Comparison of ENCODE assay signal across 30 cellular contexts in the genomic region with DNA sequence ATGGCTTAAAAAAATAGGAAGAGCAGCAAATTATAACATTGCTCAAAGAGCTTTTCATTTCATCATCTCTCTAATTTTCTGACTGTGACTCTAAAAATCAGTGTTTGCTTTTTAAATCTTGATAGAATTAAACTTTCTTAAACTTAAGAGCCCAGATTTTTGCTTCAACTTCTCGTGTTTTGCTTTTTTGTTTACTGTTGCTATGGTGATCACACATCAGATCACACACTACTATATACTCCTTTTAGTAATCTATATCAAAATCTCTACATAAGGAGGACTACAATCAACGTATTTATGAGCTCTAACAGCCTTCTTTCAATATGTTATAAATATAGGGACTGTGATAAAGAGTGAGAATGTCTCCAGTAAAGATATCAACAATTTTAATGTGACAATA.
"Had no signal": no experiment of that assay in that cellular context is flagged by ENCODE, and none has a peak within 500 bp of the region (broad histone marks: within the 10 kb centered on the region; RNA-seq: fewer than 3 reads in every experiment).

No MANE protein-coding gene starts in this region.

- H3K4me1 ChIP-seq: esophagus squamous epithelium, gastroesophageal sphincter, sigmoid colon, vagina had no signal

- H3K4me3 Mint-ChIP-seq: activated CD4-positive, alpha-beta T cell treated with anti-CD3 and anti-CD28 coated beads, Interleukin-2, amount 10 ng/mL, durations not matched to agents 24 days and 14 days; activated CD8-positive, alpha-beta memory T cell treated with anti-CD3 and anti-CD28 coated beads, Interleukin-2, amount 10 ng/mL, durations not matched to agents 7 days and 5 days; activated CD8-positive, alpha-beta T cell treated with anti-CD3 and anti-CD28 coated beads for 36 hours; activated naive CD8-positive, alpha-beta T cell treated with anti-CD3 and anti-CD28 coated beads, Interleukin-2, amount 50 U/mL, for 24 hours; brain; memory B cell; stimulated activated naive B cell treated with anti-CD40 and anti-IgM and Interleukin-4, amounts not matched to agents 10 μg/mL and 1 μg/mL and 100 μg/mL, for 72 hours; T-helper 2 cell treated with Interferon-gamma antibody and Interleukin-4, amounts not matched to agents 5 μg/mL and 100 μg/mL, for 36 hours; type B pancreatic cell had no signal

- H3K4me2 ChIP-seq: smooth muscle cell had no signal

- H3K4me1 Mint-ChIP-seq: activated CD4-positive, alpha-beta T cell treated with anti-CD3 and anti-CD28 coated beads, Interleukin-2, amount 10 ng/mL, durations not matched to agents 24 days and 14 days; activated CD8-positive, alpha-beta memory T cell treated with anti-CD3 and anti-CD28 coated beads, Interleukin-2, amount 10 ng/mL, durations not matched to agents 7 days and 5 days; activated naive CD8-positive, alpha-beta T cell treated with anti-CD3 and anti-CD28 coated beads, Interleukin-2, amount 50 U/mL, for 24 hours; brain; memory B cell; stimulated activated naive B cell treated with anti-CD40 and anti-IgM and Interleukin-4, amounts not matched to agents 10 μg/mL and 1 μg/mL and 100 μg/mL, for 72 hours had no signal

- H3K9me3 ChIP-seq: esophagus squamous epithelium, gastroesophageal sphincter, mucosa of descending colon, sigmoid colon, thoracic aorta, vagina had no signal

- DNase-seq: activated CD4-positive, alpha-beta T cell treated with anti-CD3 and anti-CD28 coated beads, Interleukin-2, amount 10 ng/mL, durations not matched to agents 24 days and 14 days; activated CD8-positive, alpha-beta memory T cell treated with anti-CD3 and anti-CD28 coated beads, Interleukin-2, amount 10 ng/mL, durations not matched to agents 7 days and 5 days; activated CD8-positive, alpha-beta T cell treated with anti-CD3 and anti-CD28 coated beads for 36 hours; activated effector memory CD4-positive, alpha-beta T cell treated with anti-CD3 and anti-CD28 coated beads, Interleukin-2, amount 50 U/mL, for 16 hours; activated naive CD4-positive, alpha-beta T cell treated with anti-CD3 and anti-CD28 coated beads, Interleukin-2, amount 50 U/mL, for 16 hours; activated naive CD8-positive, alpha-beta T cell treated with anti-CD3 and anti-CD28 coated beads, Interleukin-2, amount 50 U/mL, for 24 hours; activated T-cell treated with anti-CD3 and anti-CD28 coated beads for 4 hours; anterior cingulate cortex; caudate nucleus; dorsolateral prefrontal cortex; esophagus squamous epithelium; head of caudate nucleus; hypothalamus; mucosa of descending colon; sigmoid colon; stimulated activated CD4-positive, alpha-beta T cell treated with anti-CD3 and anti-CD28 coated beads, Interleukin-2, amount 100 ng/mL, for 48 hours; stimulated activated CD8-positive, alpha-beta memory T cell treated with anti-CD3 and anti-CD28 coated beads, Interleukin-4, amount 100 ng/mL, for 48 hours; stimulated activated naive B cell treated with anti-CD40 and anti-IgM and Interleukin-4, amounts not matched to agents 10 μg/mL and 1 μg/mL and 100 μg/mL, for 72 hours had no signal

- H3K27ac Mint-ChIP-seq: activated CD4-positive, alpha-beta T cell treated with anti-CD3 and anti-CD28 coated beads, Interleukin-2, amount 10 ng/mL, durations not matched to agents 24 days and 14 days; activated CD8-positive, alpha-beta memory T cell treated with anti-CD3 and anti-CD28 coated beads, Interleukin-2, amount 10 ng/mL, durations not matched to agents 7 days and 5 days; activated CD8-positive, alpha-beta T cell treated with anti-CD3 and anti-CD28 coated beads for 36 hours; activated naive CD8-positive, alpha-beta T cell treated with anti-CD3 and anti-CD28 coated beads, Interleukin-2, amount 50 U/mL, for 24 hours; brain; memory B cell; stimulated activated naive B cell treated with anti-CD40 and anti-IgM and Interleukin-4, amounts not matched to agents 10 μg/mL and 1 μg/mL and 100 μg/mL, for 72 hours; T-helper 2 cell treated with Interferon-gamma antibody and Interleukin-4, amounts not matched to agents 5 μg/mL and 100 μg/mL, for 36 hours; type B pancreatic cell had no signal

- H3K9me3 Mint-ChIP-seq: activated CD4-positive, alpha-beta T cell treated with anti-CD3 and anti-CD28 coated beads, Interleukin-2, amount 10 ng/mL, durations not matched to agents 24 days and 14 days; brain; T-helper 2 cell treated with Interferon-gamma antibody and Interleukin-4, amounts not matched to agents 5 μg/mL and 100 μg/mL, for 36 hours; type B pancreatic cell had no signal

- H3K27me3 ChIP-seq: dorsolateral prefrontal cortex, esophagus squamous epithelium, gastroesophageal sphincter, sigmoid colon, vagina had no signal

- H3K4me3 ChIP-seq: dorsolateral prefrontal cortex, esophagus squamous epithelium, gastroesophageal sphincter, mucosa of descending colon, sigmoid colon, smooth muscle cell, thoracic aorta, vagina had no signal

- H3K27ac ChIP-seq: dorsolateral prefrontal cortex, esophagus squamous epithelium, gastroesophageal sphincter, sigmoid colon, thoracic aorta, vagina, VCaP had no signal

- FAIRE-seq: colon, islet of Langerhans had no signal

- ATAC-seq: activated CD4-positive, CD25-positive, alpha-beta regulatory T cell treated with anti-CD3 and anti-CD28 coated beads, Interleukin-2, amount 50 U/mL, for 24 hours; activated CD8-positive, alpha-beta memory T cell treated with anti-CD3 and anti-CD28 coated beads, Interleukin-2, amount 10 ng/mL, durations not matched to agents 7 days and 5 days; activated CD8-positive, alpha-beta T cell treated with anti-CD3 and anti-CD28 coated beads for 36 hours; activated naive CD8-positive, alpha-beta T cell treated with anti-CD3 and anti-CD28 coated beads, Interleukin-2, amount 50 U/mL, for 24 hours; gastroesophageal sphincter; mucosa of descending colon; stimulated activated naive B cell treated with anti-CD40 and anti-IgM and Interleukin-4, amounts not matched to agents 10 μg/mL and 1 μg/mL and 100 μg/mL, for 72 hours had no signal

- H3K36me3 ChIP-seq: esophagus squamous epithelium, gastroesophageal sphincter, sigmoid colon, thoracic aorta, vagina had no signal

- H3K27me3 Mint-ChIP-seq: activated CD4-positive, alpha-beta T cell treated with anti-CD3 and anti-CD28 coated beads, Interleukin-2, amount 10 ng/mL, durations not matched to agents 24 days and 14 days; activated CD8-positive, alpha-beta memory T cell treated with anti-CD3 and anti-CD28 coated beads, Interleukin-2, amount 10 ng/mL, durations not matched to agents 7 days and 5 days; activated CD8-positive, alpha-beta T cell treated with anti-CD3 and anti-CD28 coated beads for 36 hours; activated naive CD8-positive, alpha-beta T cell treated with anti-CD3 and anti-CD28 coated beads, Interleukin-2, amount 50 U/mL, for 24 hours; brain; memory B cell; stimulated activated naive B cell treated with anti-CD40 and anti-IgM and Interleukin-4, amounts not matched to agents 10 μg/mL and 1 μg/mL and 100 μg/mL, for 72 hours; type B pancreatic cell had no signal
